ENCODE assay signal across 16 cellular contexts in genomic region chr4:163614866-163615265, GRCh38.
DNase-seq lines count a peak whose midpoint lies in the region; ATAC-seq and TF ChIP-seq lines count a peak whose summit lies in the region.
"Had no signal": no experiment of that assay in that cellular context is flagged by ENCODE, and none has a peak within 500 bp of the region (broad histone marks: within the 10 kb centered on the region; RNA-seq: fewer than 3 reads in every experiment).

No MANE protein-coding gene starts in this region.

- intact Hi-C loops in dendritic cell treated with granulocyte-macrophage colony-stimulating factor and Interleukin-4, amounts not matched to agents 40 ng/mL and 50 ng/mL, for 4 days (cut with micrococcal nuclease): loop anchor here (5.0 kb wide), 1 partner anchor 58 kb away; no protein-coding TSS in a partner anchor
- intact Hi-C loops in A673 (cut with micrococcal nuclease; ENCODE audit: unreplicated experiment) (no loop called here), upper lobe of right lung (cut with DNase I) (no loop called here), testis (cut with DNase I; ENCODE audit: low total_unique reads) (no loop called here)

- H3K9me3 Mint-ChIP-seq in dendritic cell treated with granulocyte-macrophage colony-stimulating factor and Interleukin-4, amounts not matched to agents 40 ng/mL and 50 ng/mL, for 4 days: peaks cover 9% of the 10 kb centered on the region
- peaks cover 0 to 8% (median 0%) of the 10 kb centered on the region in 7 donors for H3K9me3 Mint-ChIP-seq in naive B cell
- H3K9me3 Mint-ChIP-seq: CD8-positive, alpha-beta T cell had no signal

- no peak overlapping the region for H3K4me3 Mint-ChIP-seq in dendritic cell treated with granulocyte-macrophage colony-stimulating factor and Interleukin-4, amounts not matched to agents 40 ng/mL and 50 ng/mL, for 4 days
- H3K4me3 Mint-ChIP-seq in naive B cell: peak overlapping the region in 5 of 8 donors; percentile 3 to 99 (median 32)
- H3K4me3 Mint-ChIP-seq: CD8-positive, alpha-beta T cell had no signal

- CTCF ChIA-PET in A673 (lab: Charles Lee): no interaction called here

- ATAC-seq in naive B cell (ENCODE audit: low read depth in 2 of 2) (no peak), HG02678 (IDR thresholded peaks at IDR 0.05; ENCODE audit: unreplicated experiment) (no peak), upper lobe of right lung (no peak)
- ATAC-seq: CD8-positive, alpha-beta T cell; GM12878 had no signal

- TF ChIP-seq CTCF in A673 (conservative IDR thresholded peaks at IDR 0.05; ENCODE audit: low read depth, low read length) (no peak), upper lobe of right lung (IDR thresholded peaks at IDR 0.05) (no peak), testis (IDR thresholded peaks at IDR 0.05) (no peak)

- peak; percentile 2 for DNase-seq in ELF-1 (ENCODE audit: low read depth, low spot score)
- peak; percentile 20 for DNase-seq in NT2/D1 (ENCODE audit: low read depth, low spot score)
- no peak for DNase-seq in naive B cell
- DNase-seq in A673 (ENCODE audit: low spot score): no peak
- no peak for DNase-seq in upper lobe of right lung
- DNase-seq in testis: no peak
- DNase-seq: ACHN; Calu3; CD8-positive, alpha-beta T cell; DMS79 treated with DMSO at 0.1 percent for 48 hours had no signal

- H3K36me3 ChIP-seq in NT2/D1 (ENCODE audit: insufficient read depth, insufficient read length, low read length) (no peaks in the 10 kb centered on the region), A673 (ENCODE audit: insufficient read depth, low read length, poor library complexity, severe bottlenecking) (no peaks in the 10 kb centered on the region), upper lobe of right lung (no peaks in the 10 kb centered on the region), testis (ENCODE audit: low read depth, missing control alignments) (no peaks in the 10 kb centered on the region)
- H3K36me3 ChIP-seq: BLaER1, HAP-1 had no signal

- H3K9ac ChIP-seq in NT2/D1 (ENCODE audit: insufficient read length, low read depth): no peak overlapping the region
- H3K9ac ChIP-seq: BLaER1, KMS-11 had no signal

- no TSS peak for BruUV-seq in A673 (replicated peaks; lab: Mats Ljungman, UMichigan)

- H3K27ac Mint-ChIP-seq in dendritic cell treated with granulocyte-macrophage colony-stimulating factor and Interleukin-4, amounts not matched to agents 40 ng/mL and 50 ng/mL, for 4 days: peak overlapping the region; percentile 94
- peak overlapping the region in 5 of 6 donors; percentile 80 to 96 (median 89) for H3K27ac Mint-ChIP-seq in naive B cell
- H3K27ac Mint-ChIP-seq: CD8-positive, alpha-beta T cell had no signal

- H3K27me3 Mint-ChIP-seq in dendritic cell treated with granulocyte-macrophage colony-stimulating factor and Interleukin-4, amounts not matched to agents 40 ng/mL and 50 ng/mL, for 4 days: no peaks in the 10 kb centered on the region
- H3K27me3 Mint-ChIP-seq in naive B cell: no peaks in the 10 kb centered on the region

- no peak for TF ChIP-seq POLR2A in testis (IDR thresholded peaks at IDR 0.05)

- 74 to 78% methylated on average over 3 of the region's 3 CpGs for WGBS in testis, 2 donors

- POLR2A ChIA-PET in A673 (lab: Charles Lee; ENCODE audit: low non-redundant PET): no interaction called here

- H3K27me3 ChIP-seq in NT2/D1 (ENCODE audit: insufficient read depth, insufficient read length) (no peaks in the 10 kb centered on the region), A673 (replicated peaks; ENCODE audit: insufficient read depth, low read depth, low read length, poor library complexity) (no peaks in the 10 kb centered on the region), upper lobe of right lung (no peaks in the 10 kb centered on the region), testis (no peaks in the 10 kb centered on the region)
- H3K27me3 ChIP-seq: BLaER1 had no signal

- H3K4me1 ChIP-seq in NT2/D1 (ENCODE audit: insufficient read depth, insufficient read length): no peaks in the 10 kb centered on the region
- H3K4me1 ChIP-seq in A673 (ENCODE audit: insufficient read depth, low read length, poor library complexity, severe bottlenecking): no peaks in the 10 kb centered on the region
- H3K4me1 ChIP-seq in upper lobe of right lung: no peaks in the 10 kb centered on the region
- no peaks in the 10 kb centered on the region for H3K4me1 ChIP-seq in testis
- H3K4me1 ChIP-seq: BLaER1 had no signal

- H3K4me3 ChIP-seq in NT2/D1 (ENCODE audit: insufficient read length, low read depth) (no peak overlapping the region), A673 (ENCODE audit: low read depth, low read length, poor library complexity, severe bottlenecking) (no peak overlapping the region), upper lobe of right lung (no peak overlapping the region), testis (no peak overlapping the region)
- H3K4me3 ChIP-seq: BLaER1, GM12878, HAP-1 had no signal

- H3K27ac ChIP-seq in A673 (ENCODE audit: low read depth, low read length, poor library complexity, severe bottlenecking) (no peak overlapping the region), upper lobe of right lung (no peak overlapping the region), testis (no peak overlapping the region)
- H3K27ac ChIP-seq: BLaER1, KMS-11 had no signal

- peaks cover 32% of the 10 kb centered on the region for H3K4me1 Mint-ChIP-seq in dendritic cell treated with granulocyte-macrophage colony-stimulating factor and Interleukin-4, amounts not matched to agents 40 ng/mL and 50 ng/mL, for 4 days (ENCODE audit: low read depth)
- H3K4me1 Mint-ChIP-seq in naive B cell: peaks cover 28 to 29% (median 28%) of the 10 kb centered on the region in 3 donors

- H3K9me3 ChIP-seq in NT2/D1 (ENCODE audit: insufficient read depth, low read length) (no peaks in the 10 kb centered on the region), A673 (ENCODE audit: low read depth, low read length, poor library complexity, severe bottlenecking) (no peaks in the 10 kb centered on the region), upper lobe of right lung (no peaks in the 10 kb centered on the region), testis (no peaks in the 10 kb centered on the region)
- H3K9me3 ChIP-seq: BLaER1, HAP-1 had no signal

- peaks cover 32% of the 10 kb centered on the region for H3K36me3 Mint-ChIP-seq in dendritic cell treated with granulocyte-macrophage colony-stimulating factor and Interleukin-4, amounts not matched to agents 40 ng/mL and 50 ng/mL, for 4 days (ENCODE audit: low read depth)
- H3K36me3 Mint-ChIP-seq in naive B cell: peaks cover 23 to 40% of the 10 kb centered on the region in 2 donors
- H3K36me3 Mint-ChIP-seq: CD8-positive, alpha-beta T cell had no signal

Comparison
In these comparisons a context has a peak if more than half of its experiments do, and no peak if none do; other contexts are left out.
1. DNase-seq: peak in ELF-1 (single experiment) and NT2/D1 (single experiment); none in naive B cell (single experiment), A673 (single experiment), upper lobe of right lung (single experiment) and testis (single experiment).